In genomic region chr9:130174920-130175321, GRCh38 we compare ENCODE assay signal across 15 cellular contexts. TPM values are rescaled to one million over a fixed set of nuclear protein-coding genes. Genes with fewer than 3 reads are reported as not detected.
DNase-seq lines count a peak whose midpoint lies in the region; ATAC-seq and TF ChIP-seq lines count a peak whose summit lies in the region.
"Had no signal": no experiment of that assay in that cellular context is flagged by ENCODE, and none has a peak within 500 bp of the region (broad histone marks: within the 10 kb centered on the region; RNA-seq: fewer than 3 reads in every experiment).

No MANE protein-coding gene starts in this region.

- DNase-seq in A673 (ENCODE audit: low spot score) (no peak), GM10266 (ENCODE audit: extremely low spot score) (peak; percentile 35), esophagus muscularis mucosa (ENCODE audit: extremely low spot score) (no peak), osteocyte (ENCODE audit: extremely low spot score, unreplicated experiment) (no peak), cerebellum (ENCODE audit: low spot score) (no peak), NCI-H1417 (lab: John Stamatoyannopoulos, UW) (no peak), putamen (ENCODE audit: low spot score) (no peak)
- no peak for DNase-seq in activated CD8-positive, alpha-beta T cell treated with anti-CD3 and anti-CD28 coated beads, Interleukin-2, amount 10 ng/mL, durations not matched to agents 7 days and 5 days
- DNase-seq: activated CD8-positive, alpha-beta memory T cell treated with anti-CD3 and anti-CD28 coated beads for 24 hours; activated naive CD4-positive, alpha-beta T cell treated with anti-CD3 and anti-CD28 coated beads, Interleukin-2, amount 50 U/mL, for 16 hours; DMS79 treated with DMSO at 0.1 percent for 48 hours; heart right ventricle; NCI-H2171; SJCRH30 had no signal

- H3K36me3 ChIP-seq in A673 (ENCODE audit: insufficient read depth, low read length, poor library complexity, severe bottlenecking) (no peaks in the 10 kb centered on the region), esophagus muscularis mucosa (no peaks in the 10 kb centered on the region)
- H3K36me3 ChIP-seq: heart right ventricle had no signal

- CTCF ChIA-PET in A673 (lab: Charles Lee): interaction anchor here (0.6 kb wide), 1 partner anchor 30 kb away, joined by 5 read pairs; no protein-coding TSS in a partner anchor
- CTCF ChIA-PET in activated CD8-positive, alpha-beta T cell treated with anti-CD3 and anti-CD28 coated beads, Interleukin-2, amount 10 ng/mL, durations not matched to agents 7 days and 5 days (lab: Charles Lee): no interaction called here

- 31% methylated on average over 6 of the region's 8 CpGs for WGBS in esophagus muscularis mucosa

- peaks cover 12% of the 10 kb centered on the region for H3K4me1 ChIP-seq in A673 (ENCODE audit: insufficient read depth, low read length, poor library complexity, severe bottlenecking)
- peaks cover 9 to 75% (median 68%) of the 10 kb centered on the region in 4 donors for H3K4me1 ChIP-seq in esophagus muscularis mucosa

- H3K36me3 Mint-ChIP-seq in osteocyte (ENCODE audit: unreplicated experiment): no peaks in the 10 kb centered on the region
- H3K36me3 Mint-ChIP-seq in activated CD8-positive, alpha-beta T cell treated with anti-CD3 and anti-CD28 coated beads, Interleukin-2, amount 10 ng/mL, durations not matched to agents 7 days and 5 days (ENCODE audit: low read depth): no peaks in the 10 kb centered on the region

- no peak for TF ChIP-seq EP300 in esophagus muscularis mucosa (IDR thresholded peaks at IDR 0.05)

- H3K4me3 ChIP-seq in A673 (ENCODE audit: low read depth, low read length, poor library complexity, severe bottlenecking) (no peak overlapping the region), esophagus muscularis mucosa (peak overlapping the region in 1 of 4 donors; percentile 12)
- H3K4me3 ChIP-seq: heart right ventricle, SJCRH30, suprapubic skin had no signal

- no peaks in the 10 kb centered on the region for H3K9me3 Mint-ChIP-seq in osteocyte (ENCODE audit: unreplicated experiment)
- H3K9me3 Mint-ChIP-seq in activated CD8-positive, alpha-beta T cell treated with anti-CD3 and anti-CD28 coated beads, Interleukin-2, amount 10 ng/mL, durations not matched to agents 7 days and 5 days (ENCODE audit: insufficient read depth): no peaks in the 10 kb centered on the region

- H3K27me3 ChIP-seq in A673 (replicated peaks; ENCODE audit: insufficient read depth, low read depth, low read length, poor library complexity) (no peaks in the 10 kb centered on the region), esophagus muscularis mucosa (peaks cover 0 to 5% (median 0%) of the 10 kb centered on the region in 4 donors)
- H3K27me3 ChIP-seq: SJCRH30, suprapubic skin had no signal

- intact Hi-C loops in A673 (cut with micrococcal nuclease; ENCODE audit: unreplicated experiment): no loop called here
- intact Hi-C loops in esophagus muscularis mucosa (cut with DNase I): loop anchor here (5.0 kb wide), 2 partner anchors 42 to 62 kb away; no protein-coding TSS in a partner anchor

- H3K27ac Mint-ChIP-seq in osteocyte (ENCODE audit: unreplicated experiment): no peak overlapping the region
- no peak overlapping the region for H3K27ac Mint-ChIP-seq in activated CD8-positive, alpha-beta T cell treated with anti-CD3 and anti-CD28 coated beads, Interleukin-2, amount 10 ng/mL, durations not matched to agents 7 days and 5 days

- TSS peak; percentile 26 for BruUV-seq in A673 (replicated peaks; lab: Mats Ljungman, UMichigan)

- no peak for TF ChIP-seq POLR2A in esophagus muscularis mucosa (IDR thresholded peaks at IDR 0.05; ENCODE audit: low read depth)

- TF ChIP-seq CTCF in A673 (conservative IDR thresholded peaks at IDR 0.05; ENCODE audit: low read depth, low read length) (no peak), GM10266 (IDR thresholded peaks at IDR 0.05; ENCODE audit: control insufficient read depth, insufficient read depth, low read depth, missing control alignments) (no peak), esophagus muscularis mucosa (IDR thresholded peaks at IDR 0.05) (no peak), osteocyte (IDR thresholded peaks at IDR 0.05) (no peak)

- H3K27ac ChIP-seq in A673 (ENCODE audit: low read depth, low read length, poor library complexity, severe bottlenecking) (no peak overlapping the region), esophagus muscularis mucosa (replicated peaks in 1 of 4) (peak overlapping the region; percentile 91 to 97 (median 96))
- H3K27ac ChIP-seq: SJCRH30, suprapubic skin had no signal

- POLR2A ChIA-PET in A673 (lab: Charles Lee; ENCODE audit: low non-redundant PET): interaction anchor here (0.6 kb wide), 1 partner anchor 61 kb away, joined by 4 read pairs; no protein-coding TSS in a partner anchor
- POLR2A ChIA-PET in activated CD8-positive, alpha-beta T cell treated with anti-CD3 and anti-CD28 coated beads, Interleukin-2, amount 10 ng/mL, durations not matched to agents 7 days and 5 days (lab: Charles Lee): no interaction called here

- H3K4me1 Mint-ChIP-seq in osteocyte (ENCODE audit: unreplicated experiment): peaks cover 36% of the 10 kb centered on the region
- H3K4me1 Mint-ChIP-seq in activated CD8-positive, alpha-beta T cell treated with anti-CD3 and anti-CD28 coated beads, Interleukin-2, amount 10 ng/mL, durations not matched to agents 7 days and 5 days (ENCODE audit: low read depth): peaks cover 5% of the 10 kb centered on the region

- no peak for ATAC-seq in activated CD8-positive, alpha-beta T cell treated with anti-CD3 and anti-CD28 coated beads, Interleukin-2, amount 10 ng/mL, durations not matched to agents 7 days and 5 days

- no peaks in the 10 kb centered on the region for H3K27me3 Mint-ChIP-seq in osteocyte (ENCODE audit: unreplicated experiment)
- peaks cover 24% of the 10 kb centered on the region for H3K27me3 Mint-ChIP-seq in activated CD8-positive, alpha-beta T cell treated with anti-CD3 and anti-CD28 coated beads, Interleukin-2, amount 10 ng/mL, durations not matched to agents 7 days and 5 days (ENCODE audit: low read depth)

- H3K9me3 ChIP-seq in A673 (ENCODE audit: low read depth, low read length, poor library complexity, severe bottlenecking) (no peaks in the 10 kb centered on the region), esophagus muscularis mucosa (no peaks in the 10 kb centered on the region)
- H3K9me3 ChIP-seq: heart right ventricle, SJCRH30, suprapubic skin had no signal

- peak overlapping the region; percentile 55 for H3K4me3 Mint-ChIP-seq in osteocyte (ENCODE audit: unreplicated experiment)
- no peak overlapping the region for H3K4me3 Mint-ChIP-seq in activated CD8-positive, alpha-beta T cell treated with anti-CD3 and anti-CD28 coated beads, Interleukin-2, amount 10 ng/mL, durations not matched to agents 7 days and 5 days

RNA-seq across cellular contexts. Expression of gene NCS1, which starts 2.7 kb away (rescaled TPM):
- total RNA-seq in A673 (2021) (58.6 and 58.8 TPM in 2 replicates), esophagus muscularis mucosa (100 to 1,000 TPM; 100 to 206 (median 122) TPM), osteocyte (37.7 and 43.9 TPM in 2 replicates), cerebellum (85.0 TPM)
- total RNA-seq in activated CD8-positive, alpha-beta T cell treated with anti-CD3 and anti-CD28 coated beads, Interleukin-2, amount 10 ng/mL, durations not matched to agents 7 days and 5 days: 1 to 10 TPM; 3.3 TPM
